Comparison of ENCODE assay signal across 14 cellular contexts in the genomic region with DNA sequence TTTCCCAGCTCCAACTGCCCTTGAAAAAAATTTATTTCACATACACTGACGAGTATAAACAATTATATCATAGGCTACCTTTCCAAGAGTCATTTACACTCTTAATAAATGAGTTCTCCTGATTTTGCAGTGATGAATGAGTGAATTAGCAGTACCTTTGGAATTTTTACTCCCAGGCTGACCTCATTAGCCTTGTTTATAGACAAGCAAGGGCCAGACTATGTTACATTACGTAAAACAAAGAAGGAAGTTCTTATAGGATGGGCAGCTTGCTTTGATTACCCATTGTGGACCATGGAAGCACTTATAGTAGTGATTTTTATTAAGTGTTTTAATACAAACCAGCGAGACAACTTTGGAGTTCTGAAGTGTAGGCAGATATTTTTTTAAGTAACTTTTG.
"Had no signal": no experiment of that assay in that cellular context is flagged by ENCODE, and none has a peak within 500 bp of the region (broad histone marks: within the 10 kb centered on the region; RNA-seq: fewer than 3 reads in every experiment).

No MANE protein-coding gene starts in this region.

- H3K4me1 ChIP-seq: esophagus squamous epithelium, heart right ventricle, pancreas, tibial nerve, upper lobe of right lung had no signal

- H3K36me3 ChIP-seq: esophagus squamous epithelium, heart right ventricle, neural progenitor cell, pancreas, tibial nerve, upper lobe of right lung had no signal

- DNase-seq: cortex of kidney; effector memory CD8-positive, alpha-beta T cell; esophagus squamous epithelium; heart right ventricle; hypothalamus; midbrain; nucleus accumbens; pancreas; right cardiac atrium; stimulated activated CD4-positive, alpha-beta T cell treated with anti-CD3 and anti-CD28 coated beads, Interleukin-4, amount 100 ng/mL, for 1 hour; upper lobe of right lung had no signal

- H3K9me3 ChIP-seq: esophagus squamous epithelium, heart right ventricle, pancreas, tibial nerve, upper lobe of right lung had no signal

- H3K4me3 ChIP-seq: esophagus squamous epithelium, heart right ventricle, neural progenitor cell, pancreas, smooth muscle cell, tibial nerve, upper lobe of right lung had no signal

- H3K27me3 ChIP-seq: esophagus squamous epithelium, heart right ventricle, neural progenitor cell, pancreas, tibial nerve, upper lobe of right lung had no signal

- H3K27ac ChIP-seq: esophagus squamous epithelium, heart right ventricle, neural progenitor cell, pancreas, tibial nerve, upper lobe of right lung had no signal
